ENCODE assay signal across 13 cellular contexts in the genomic region with DNA sequence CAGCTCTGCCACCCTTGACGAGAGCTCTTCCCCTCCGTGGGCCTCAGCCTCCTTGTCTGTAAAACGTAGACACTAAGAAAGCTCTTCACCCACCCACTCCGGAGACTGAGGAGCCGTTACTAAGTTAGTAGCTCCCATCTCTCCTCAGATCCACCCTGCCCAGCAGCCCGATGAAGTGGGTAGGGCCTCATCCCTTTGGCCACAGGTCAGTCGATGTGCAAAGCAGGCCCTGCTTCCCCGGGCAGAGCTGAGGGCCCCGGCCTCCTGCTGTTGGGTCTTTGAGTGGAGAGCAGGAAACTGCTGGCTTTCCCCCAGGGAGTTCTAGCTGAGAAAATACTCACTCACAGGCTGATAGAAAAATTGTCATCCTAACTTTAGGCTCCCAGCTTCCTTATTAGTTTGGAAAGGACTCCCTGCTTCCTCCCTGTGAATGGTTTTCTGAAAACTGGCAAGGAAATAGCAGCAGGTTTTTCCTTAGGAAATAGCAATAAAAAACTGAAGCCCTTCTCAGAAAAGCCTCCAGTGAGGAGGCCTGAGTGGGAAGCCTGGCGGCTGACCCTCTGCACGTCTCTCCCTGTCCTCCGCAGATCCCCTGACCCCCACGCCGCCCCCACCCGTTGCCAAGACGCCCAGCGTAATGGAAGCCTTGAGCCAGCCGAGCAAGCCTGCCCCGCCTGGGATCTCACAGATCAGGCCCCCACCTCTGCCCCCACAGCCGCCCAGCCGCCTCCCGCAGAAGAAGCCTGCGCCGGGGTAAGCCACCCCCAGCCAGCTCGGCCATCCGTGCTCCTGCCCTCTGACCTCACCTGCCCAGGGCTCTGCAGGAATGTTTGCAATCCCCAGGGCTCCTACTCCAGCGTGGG. TPM values are rescaled to one million over a fixed set of nuclear protein-coding genes. Genes with fewer than 3 reads are reported as not detected.
DNase-seq lines count a peak whose midpoint lies in the region; ATAC-seq lines count a peak whose summit lies in the region.
"Had no signal": no experiment of that assay in that cellular context is flagged by ENCODE, and none has a peak within 500 bp of the region (broad histone marks: within the 10 kb centered on the region; RNA-seq: fewer than 3 reads in every experiment).

No MANE protein-coding gene starts in this region.

- H3K9me3 ChIP-seq in NT2/D1 (ENCODE audit: insufficient read depth, low read length) (no peaks in the 10 kb centered on the region), esophagus (ENCODE audit: control insufficient read depth in 2 of 2, insufficient read depth in 1 of 2, low read depth in 1 of 2, low read length in 1 of 2) (peaks cover 0 to 2% of the 10 kb centered on the region in 2 donors)
- H3K9me3 ChIP-seq: adrenal gland had no signal

- no peak overlapping the region for H3K4me3 Mint-ChIP-seq in activated naive CD8-positive, alpha-beta T cell treated with anti-CD3 and anti-CD28 coated beads, Interleukin-2, amount 50 U/mL, for 24 hours
- H3K4me3 Mint-ChIP-seq: activated CD4-positive, alpha-beta memory T cell treated with anti-CD3 and anti-CD28 coated beads, Interleukin-2, amount 10 ng/mL, durations not matched to agents 7 days and 5 days; memory B cell had no signal

- H4K5ac ChIP-seq in mesendoderm (ENCODE audit: low read length), result no peak overlapping the region

- no peaks in the 10 kb centered on the region for H3K79me2 ChIP-seq in mesendoderm (ENCODE audit: control insufficient read depth, insufficient read depth, low read length)

- H2BK5ac ChIP-seq in mesendoderm (ENCODE audit: low read length), result no peak overlapping the region

- no peaks in the 10 kb centered on the region for H3K36me3 Mint-ChIP-seq in activated naive CD8-positive, alpha-beta T cell treated with anti-CD3 and anti-CD28 coated beads, Interleukin-2, amount 50 U/mL, for 24 hours (ENCODE audit: low read depth)
- H3K36me3 Mint-ChIP-seq: memory B cell had no signal

- H2BK120ac ChIP-seq in mesendoderm (ENCODE audit: low read depth, low read length), result no peak overlapping the region

- H3K18ac ChIP-seq in mesendoderm (ENCODE audit: low read length), result no peak overlapping the region

- no peaks in the 10 kb centered on the region for H3K27me3 Mint-ChIP-seq in activated naive CD8-positive, alpha-beta T cell treated with anti-CD3 and anti-CD28 coated beads, Interleukin-2, amount 50 U/mL, for 24 hours
- H3K27me3 Mint-ChIP-seq: activated CD4-positive, alpha-beta memory T cell treated with anti-CD3 and anti-CD28 coated beads, Interleukin-2, amount 10 ng/mL, durations not matched to agents 7 days and 5 days; memory B cell had no signal

- peak overlapping the region; percentile 42 for H3K9ac ChIP-seq in NT2/D1 (ENCODE audit: insufficient read length, low read depth)
- H3K9ac ChIP-seq in mesendoderm (ENCODE audit: low read length), result no peak overlapping the region

- H3K4me1 Mint-ChIP-seq in activated naive CD8-positive, alpha-beta T cell treated with anti-CD3 and anti-CD28 coated beads, Interleukin-2, amount 50 U/mL, for 24 hours, result no peaks in the 10 kb centered on the region
- H3K4me1 Mint-ChIP-seq: activated CD4-positive, alpha-beta memory T cell treated with anti-CD3 and anti-CD28 coated beads, Interleukin-2, amount 10 ng/mL, durations not matched to agents 7 days and 5 days; memory B cell had no signal

- no peak overlapping the region for H3K4me3 ChIP-seq in NT2/D1 (ENCODE audit: insufficient read length, low read depth)
- H3K4me3 ChIP-seq in esophagus (ENCODE audit: low read depth in 1 of 2, low read length in 2 of 2), result no peak overlapping the region
- no peak overlapping the region for H3K4me3 ChIP-seq in mesendoderm (ENCODE audit: low read length)
- H3K4me3 ChIP-seq: adrenal gland had no signal

- H3K27ac ChIP-seq in esophagus (ENCODE audit: low read depth in 2 of 2, low read length in 1 of 2), result peak overlapping the region; percentile 28 to 34
- H3K27ac ChIP-seq in mesendoderm (ENCODE audit: low read depth, low read length), result peak overlapping the region; percentile 21
- peak overlapping the region; percentile 23 for H3K27ac ChIP-seq in temporal lobe (ENCODE audit: low read depth, low read length)

- H3K27me3 ChIP-seq in NT2/D1 (ENCODE audit: insufficient read depth, insufficient read length) (no peaks in the 10 kb centered on the region), esophagus (ENCODE audit: control insufficient read depth in 1 of 2, insufficient read depth in 2 of 2, low read length in 2 of 2) (no peaks in the 10 kb centered on the region), mesendoderm (ENCODE audit: insufficient read depth, low read length, poor library complexity) (no peaks in the 10 kb centered on the region)
- H3K27me3 ChIP-seq: adrenal gland had no signal

- 74 to 79% methylated on average over 27 of the region's 27 CpGs for WGBS in esophagus, 2 donors
- WGBS in mesendoderm (ENCODE audit: extremely low coverage, insufficient coverage, low lambda C conversion rate), result no CpG with 5 or more reads among the region's 27 CpGs

- H3K36me3 ChIP-seq in NT2/D1 (ENCODE audit: insufficient read depth, insufficient read length, low read length) (peaks cover 23% of the 10 kb centered on the region), esophagus (ENCODE audit: control insufficient read depth in 2 of 2, insufficient read depth in 2 of 2, low read length in 1 of 2) (peaks cover 0 to 16% of the 10 kb centered on the region in 2 donors), mesendoderm (ENCODE audit: control insufficient read depth, insufficient read depth, low read length) (no peaks in the 10 kb centered on the region)
- H3K36me3 ChIP-seq: adrenal gland had no signal

- no peak overlapping the region for H3K23ac ChIP-seq in mesendoderm (ENCODE audit: low read length)

- H3K9me3 Mint-ChIP-seq in activated naive CD8-positive, alpha-beta T cell treated with anti-CD3 and anti-CD28 coated beads, Interleukin-2, amount 50 U/mL, for 24 hours, result no peaks in the 10 kb centered on the region
- H3K9me3 Mint-ChIP-seq: activated CD4-positive, alpha-beta memory T cell treated with anti-CD3 and anti-CD28 coated beads, Interleukin-2, amount 10 ng/mL, durations not matched to agents 7 days and 5 days; memory B cell had no signal

- H3K27ac Mint-ChIP-seq in activated naive CD8-positive, alpha-beta T cell treated with anti-CD3 and anti-CD28 coated beads, Interleukin-2, amount 50 U/mL, for 24 hours, result no peak overlapping the region
- H3K27ac Mint-ChIP-seq: activated CD4-positive, alpha-beta memory T cell treated with anti-CD3 and anti-CD28 coated beads, Interleukin-2, amount 10 ng/mL, durations not matched to agents 7 days and 5 days; memory B cell had no signal

- H3K4me1 ChIP-seq in NT2/D1 (ENCODE audit: insufficient read depth, insufficient read length) (peaks cover 10% of the 10 kb centered on the region), esophagus (ENCODE audit: control insufficient read depth in 2 of 2, insufficient read depth in 2 of 2, low read length in 1 of 2) (no peaks in the 10 kb centered on the region), mesendoderm (ENCODE audit: control insufficient read depth, low read depth, low read length) (no peaks in the 10 kb centered on the region)

- H3K4me2 ChIP-seq in mesendoderm (ENCODE audit: low read length), result no peak overlapping the region

- no peak overlapping the region for H2AK5ac ChIP-seq in mesendoderm (ENCODE audit: low read length)

- H2BK15ac ChIP-seq in mesendoderm (replicated peaks; ENCODE audit: low read depth), result no peak overlapping the region

- DNase-seq in NT2/D1 (ENCODE audit: low read depth, low spot score), result peak; percentile 22
- DNase-seq in mesendoderm, result peak; percentile 44
- DNase-seq in activated naive CD8-positive, alpha-beta T cell treated with anti-CD3 and anti-CD28 coated beads, Interleukin-2, amount 50 U/mL, for 24 hours, result no peak
- no peak for DNase-seq in HUDEP-2 (lab: John Stamatoyannopoulos, UW; ENCODE audit: unreplicated experiment in 76 of 76)
- DNase-seq in activated naive CD4-positive, alpha-beta T cell (lab: John Stamatoyannopoulos, UW), result no peak
- no peak for DNase-seq in SKM-1 treated with dmso at 0.1 percent for 144 hours (lab: John Stamatoyannopoulos, UW; ENCODE audit: unreplicated experiment)
- DNase-seq: activated CD4-positive, alpha-beta memory T cell treated with anti-CD3 and anti-CD28 coated beads, Interleukin-2, amount 10 ng/mL, durations not matched to agents 7 days and 5 days; adrenal gland; NCI-H82 had no signal

- no peaks in the 10 kb centered on the region for H3K79me1 ChIP-seq in mesendoderm (ENCODE audit: low read length)

- H3K56ac ChIP-seq in mesendoderm (ENCODE audit: low read length), result peak overlapping the region; percentile 6

- no peak overlapping the region for H4K8ac ChIP-seq in mesendoderm (ENCODE audit: low read depth, low read length)

- H3K4ac ChIP-seq in mesendoderm (ENCODE audit: low read depth, low read length), result no peak overlapping the region

- ATAC-seq in activated naive CD8-positive, alpha-beta T cell treated with anti-CD3 and anti-CD28 coated beads, Interleukin-2, amount 50 U/mL, for 24 hours, result no peak
- ATAC-seq: HCT116 had no signal

RNA-seq across cellular contexts. Expression of a gene that starts 30.2 kb away (rescaled TPM):
- 10 to 100 TPM; 47.9 to 48.3 TPM for polyA plus RNA-seq in esophagus
- polyA plus RNA-seq in mesendoderm (2013, experiment 1 of 2), result 52.6 TPM
- 52.3 TPM for polyA plus RNA-seq in mesendoderm (2013, experiment 2 of 2)
- total RNA-seq in temporal lobe, result 50.4 TPM

RNA-seq across cellular contexts. Expression of a gene that starts 30.3 kb away (rescaled TPM):
- 10 to 100 TPM; 11.9 to 17.6 TPM for polyA plus RNA-seq in esophagus
- 63.6 TPM for polyA plus RNA-seq in mesendoderm (2013, experiment 1 of 2)
- polyA plus RNA-seq in mesendoderm (2013, experiment 2 of 2), result 63.9 TPM
- 38.8 TPM for total RNA-seq in temporal lobe

Comparison
In these comparisons a context has a peak if more than half of its experiments do, and no peak if none do; other contexts are left out.
1. DNase-seq: peak in NT2/D1 (single experiment) and mesendoderm (single experiment); none in activated naive CD8-positive, alpha-beta T cell treated with anti-CD3 and anti-CD28 coated beads, Interleukin-2, amount 50 U/mL, for 24 hours (single experiment), HUDEP-2 (0 of 76), activated naive CD4-positive, alpha-beta T cell (0 of 4) and SKM-1 treated with dmso at 0.1 percent for 144 hours (single experiment).
2. Peak in every context shown above with its lines, with median percentiles within 50 percentile points of each other: H3K27ac ChIP-seq.